In the genomic region with DNA sequence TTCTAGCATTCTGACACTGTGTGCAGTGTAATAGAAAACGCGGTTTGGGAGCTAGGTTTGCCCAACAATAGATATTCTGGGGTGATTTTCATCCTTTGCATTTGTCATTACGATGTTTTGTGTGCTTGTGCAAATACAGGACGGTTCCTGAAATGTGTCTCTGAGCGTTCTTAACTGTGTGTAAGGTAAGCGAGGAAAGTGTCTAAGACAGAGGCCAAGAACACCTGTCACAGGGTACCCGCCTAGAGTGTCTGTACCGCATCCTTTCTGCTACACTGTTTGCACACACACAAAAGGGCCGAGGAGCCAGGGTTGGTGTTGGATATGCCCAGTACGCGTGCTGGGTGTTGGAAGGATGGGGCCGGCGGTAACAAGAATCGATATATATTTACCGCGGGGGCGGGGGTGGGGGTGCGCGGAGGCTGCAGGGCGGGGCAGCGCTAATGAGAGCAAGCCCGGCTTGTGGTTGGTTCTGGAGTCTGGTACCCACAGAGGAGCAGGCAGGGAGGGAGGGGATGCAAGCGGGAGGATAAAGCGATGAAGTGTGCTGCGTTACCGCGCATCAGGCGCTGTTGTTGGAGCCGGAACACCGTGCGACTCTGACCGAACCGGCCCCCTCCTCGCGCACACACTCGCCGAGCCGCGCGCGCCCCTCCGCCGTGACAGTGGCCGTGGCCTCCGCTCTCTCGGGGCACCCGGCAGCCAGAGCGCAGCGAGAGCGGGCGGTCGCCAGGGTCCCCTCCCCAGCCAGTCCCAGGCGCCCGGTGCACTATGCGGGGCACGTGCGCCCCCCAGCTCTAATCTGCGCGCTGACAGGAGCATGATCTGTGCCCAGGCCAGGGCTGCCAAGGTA, we compare ENCODE assay signal across 8 cellular contexts. TPM values are rescaled to one million over a fixed set of nuclear protein-coding genes. Genes with fewer than 3 reads are reported as not detected.
DNase-seq lines count a peak whose midpoint lies in the region; ATAC-seq and TF ChIP-seq lines count a peak whose summit lies in the region.

TSS of gene HECW1 (plus strand) at position 560 of the 853 bp plus-strand sequence. CDS start 131,259 bp downstream, outside the sequence.

- H3K27ac Mint-ChIP-seq in endothelial cell (ENCODE audit: unreplicated experiment) (no peak within 1 kb of the TSS), osteocyte (ENCODE audit: unreplicated experiment) (no peak within 1 kb of the TSS)
- H3K27ac Mint-ChIP-seq in stimulated activated effector memory CD8-positive, alpha-beta T cell treated with anti-CD3 and anti-CD28 coated beads, Interleukin-12 subunit alpha, Interleukin-12 subunit beta, amount 100 ng/mL, for 72 hours = no peak within 1 kb of the TSS

- peak; percentile 37 for DNase-seq in D341Med (ENCODE audit: low spot score)
- DNase-seq in NCI-H345 treated with DMSO at 0.1 percent for 48 hours (lab: John Stamatoyannopoulos, UW; ENCODE audit: unreplicated experiment) = peak; percentile 20
- DNase-seq in endothelial cell (ENCODE audit: low spot score) = peak; percentile 14
- DNase-seq in osteocyte (ENCODE audit: extremely low spot score, unreplicated experiment) = no peak
- no peak for DNase-seq in stimulated activated effector memory CD8-positive, alpha-beta T cell treated with anti-CD3 and anti-CD28 coated beads, Interleukin-12 subunit alpha, Interleukin-12 subunit beta, amount 100 ng/mL, for 72 hours (ENCODE audit: low spot score in 2 of 2)
- no peak for DNase-seq in mesenteric fat pad (ENCODE audit: low spot score)
- no peak for DNase-seq in DMS153 treated with DMSO at 0.1 percent for 48 hours (lab: John Stamatoyannopoulos, UW; ENCODE audit: unreplicated experiment)
- DNase-seq in activated naive CD4-positive, alpha-beta T cell treated with Interleukin-2 at 50 U/mL for 16 hours = no peak

- no peak for TF ChIP-seq CTCF in endothelial cell (IDR thresholded peaks at IDR 0.05; ENCODE audit: unreplicated experiment)
- TF ChIP-seq CTCF in osteocyte (IDR thresholded peaks at IDR 0.05) = no peak

- peaks cover 15% of the 10 kb centered on the region for H3K27me3 Mint-ChIP-seq in endothelial cell (ENCODE audit: unreplicated experiment)
- peaks cover 64% of the 10 kb centered on the region for H3K27me3 Mint-ChIP-seq in osteocyte (ENCODE audit: unreplicated experiment)

- H3K4me1 Mint-ChIP-seq in endothelial cell (ENCODE audit: unreplicated experiment) (peaks cover 10% of the 10 kb centered on the region), osteocyte (ENCODE audit: unreplicated experiment) (peaks cover 20% of the 10 kb centered on the region)
- H3K4me1 Mint-ChIP-seq in stimulated activated effector memory CD8-positive, alpha-beta T cell treated with anti-CD3 and anti-CD28 coated beads, Interleukin-12 subunit alpha, Interleukin-12 subunit beta, amount 100 ng/mL, for 72 hours = peaks cover 7% of the 10 kb centered on the region

- no peaks in the 10 kb centered on the region for H3K36me3 Mint-ChIP-seq in endothelial cell (ENCODE audit: low read depth, unreplicated experiment)
- no peaks in the 10 kb centered on the region for H3K36me3 Mint-ChIP-seq in osteocyte (ENCODE audit: unreplicated experiment)
- no peaks in the 10 kb centered on the region for H3K36me3 Mint-ChIP-seq in stimulated activated effector memory CD8-positive, alpha-beta T cell treated with anti-CD3 and anti-CD28 coated beads, Interleukin-12 subunit alpha, Interleukin-12 subunit beta, amount 100 ng/mL, for 72 hours

- no peak for ATAC-seq in stimulated activated effector memory CD8-positive, alpha-beta T cell treated with anti-CD3 and anti-CD28 coated beads, Interleukin-12 subunit alpha, Interleukin-12 subunit beta, amount 100 ng/mL, for 72 hours

- H3K4me3 Mint-ChIP-seq in endothelial cell (ENCODE audit: unreplicated experiment) (peak within 1 kb of the TSS; percentile 63), osteocyte (ENCODE audit: unreplicated experiment) (peak within 1 kb of the TSS; percentile 54)
- H3K4me3 Mint-ChIP-seq in stimulated activated effector memory CD8-positive, alpha-beta T cell treated with anti-CD3 and anti-CD28 coated beads, Interleukin-12 subunit alpha, Interleukin-12 subunit beta, amount 100 ng/mL, for 72 hours = no peak within 1 kb of the TSS

- H3K9me3 Mint-ChIP-seq in endothelial cell (ENCODE audit: unreplicated experiment) (no peaks in the 10 kb centered on the region), osteocyte (ENCODE audit: unreplicated experiment) (no peaks in the 10 kb centered on the region)
- H3K9me3 Mint-ChIP-seq in stimulated activated effector memory CD8-positive, alpha-beta T cell treated with anti-CD3 and anti-CD28 coated beads, Interleukin-12 subunit alpha, Interleukin-12 subunit beta, amount 100 ng/mL, for 72 hours = no peaks in the 10 kb centered on the region

RNA-seq across cellular contexts. Expression of gene HECW1, which starts in this region (rescaled TPM):
- total RNA-seq in endothelial cell (ENCODE audit: unreplicated experiment) = 0.15 TPM
- 0.16 TPM in 1 of 2 replicates, not detected in the other for total RNA-seq in osteocyte
- 2.6 TPM for total RNA-seq in mesenteric fat pad

Comparison
In these comparisons a context has a peak if more than half of its experiments do, and no peak if none do; other contexts are left out.
1. Peak in DNase-seq in endothelial cell; RNA of the gene not detected or under 1 TPM.
2. DNase-seq: peak in D341Med (single experiment) and NCI-H345 treated with DMSO at 0.1 percent for 48 hours (single experiment); none in osteocyte (single experiment), stimulated activated effector memory CD8-positive, alpha-beta T cell treated with anti-CD3 and anti-CD28 coated beads, Interleukin-12 subunit alpha, Interleukin-12 subunit beta, amount 100 ng/mL, for 72 hours (0 of 2), mesenteric fat pad (single experiment), DMS153 treated with DMSO at 0.1 percent for 48 hours (single experiment) and activated naive CD4-positive, alpha-beta T cell treated with Interleukin-2 at 50 U/mL for 16 hours (single experiment).